15 cellular contexts compared by ENCODE assay signal in genomic region chr9:126783958-126784357, GRCh38. TPM values are rescaled to one million over a fixed set of nuclear protein-coding genes. Genes with fewer than 3 reads are reported as not detected.
A peak's percentile ranks its signal among the peaks of the same experiment; 100 is the strongest.
DNase-seq lines count a peak whose midpoint lies in the region; ATAC-seq and TF ChIP-seq lines count a peak whose summit lies in the region.
"Had no signal": no experiment of that assay in that cellular context is flagged by ENCODE, and none has a peak within 500 bp of the region (broad histone marks: within the 10 kb centered on the region; RNA-seq: fewer than 3 reads in every experiment).

No MANE protein-coding gene starts in this region.

- intact Hi-C loops in left ventricle myocardium superior (cut with micrococcal nuclease) (loop anchor here (5.0 kb wide), 1 partner anchor 77 kb away; no protein-coding TSS in a partner anchor), psoas muscle (cut with DNase I) (no loop called here), spleen (cut with DNase I; ENCODE audit: low total_unique reads) (loop anchor here (2.0 to 10.0 kb wide), 2 partner anchors 79 to 179 kb away; no protein-coding TSS in a partner anchor)

- H3K4ac ChIP-seq in neuronal stem cell (ENCODE audit: low read length): no peak overlapping the region

- no peak overlapping the region for H2BK12ac ChIP-seq in neuronal stem cell (ENCODE audit: low read length)

- CTCF ChIA-PET in activated CD8-positive, alpha-beta memory T cell treated with anti-CD3 and anti-CD28 coated beads, Interleukin-2, amount 10 ng/mL, durations not matched to agents 7 days and 5 days (lab: Charles Lee): interaction anchor here (0.7 to 19.9 kb wide), 4 partner anchors 27 to 77 kb away, joined by 3 to 609 read pairs (median 4); no protein-coding TSS in a partner anchor

- H3K9me2 ChIP-seq in hepatocyte (replicated peaks; ENCODE audit: insufficient read depth): no peaks in the 10 kb centered on the region

- DNase-seq in activated CD8-positive, alpha-beta memory T cell treated with anti-CD3 and anti-CD28 coated beads for 24 hours: peak; percentile 17
- DNase-seq in activated CD8-positive, alpha-beta memory T cell treated with anti-CD3 and anti-CD28 coated beads, Interleukin-2, amount 10 ng/mL, durations not matched to agents 7 days and 5 days: no peak
- peak in 1 of 2 donors; percentile 51 for DNase-seq in cardiac muscle cell (ENCODE audit: low read depth in 1 of 2, low spot score in 1 of 2)
- no peak for DNase-seq in left ventricle myocardium superior
- no peak for DNase-seq in psoas muscle
- no peak for DNase-seq in spleen
- DNase-seq in neuronal stem cell (ENCODE audit: low spot score): no peak
- no peak for DNase-seq in hepatocyte (ENCODE audit: low spot score)
- DNase-seq: CD8-positive, alpha-beta memory T cell; DMS53; GF-D8; GOT3; H9 had no signal

- H4K20me1 ChIP-seq in hepatocyte (ENCODE audit: insufficient read depth, poor library complexity, severe bottlenecking): no peaks in the 10 kb centered on the region
- H4K20me1 ChIP-seq: BLaER1 had no signal

- no peak overlapping the region for H2AK5ac ChIP-seq in neuronal stem cell (ENCODE audit: low read depth, low read length)

- H3K27me3 Mint-ChIP-seq in activated CD8-positive, alpha-beta memory T cell treated with anti-CD3 and anti-CD28 coated beads, Interleukin-2, amount 10 ng/mL, durations not matched to agents 7 days and 5 days: peaks cover 30% of the 10 kb centered on the region

- H4K8ac ChIP-seq in neuronal stem cell (ENCODE audit: low read depth, low read length): no peak overlapping the region

- no peak overlapping the region for H3K4me3 Mint-ChIP-seq in activated CD8-positive, alpha-beta memory T cell treated with anti-CD3 and anti-CD28 coated beads, Interleukin-2, amount 10 ng/mL, durations not matched to agents 7 days and 5 days
- H3K4me3 Mint-ChIP-seq: H9 had no signal

- no peak overlapping the region for H3K14ac ChIP-seq in neuronal stem cell (ENCODE audit: low read length)

- no peaks in the 10 kb centered on the region for H3K79me1 ChIP-seq in neuronal stem cell (ENCODE audit: low read depth, low read length)

- H3K79me2 ChIP-seq in hepatocyte: no peaks in the 10 kb centered on the region

- peaks cover 12% of the 10 kb centered on the region for H3K4me1 Mint-ChIP-seq in activated CD8-positive, alpha-beta memory T cell treated with anti-CD3 and anti-CD28 coated beads, Interleukin-2, amount 10 ng/mL, durations not matched to agents 7 days and 5 days
- H3K4me1 Mint-ChIP-seq: CD8-positive, alpha-beta memory T cell had no signal

- no peaks in the 10 kb centered on the region for H3K36me3 ChIP-seq in cardiac muscle cell
- no peaks in the 10 kb centered on the region for H3K36me3 ChIP-seq in psoas muscle (ENCODE audit: insufficient read depth in 1 of 2, low read depth in 1 of 2)
- no peaks in the 10 kb centered on the region for H3K36me3 ChIP-seq in spleen
- no peaks in the 10 kb centered on the region for H3K36me3 ChIP-seq in neuronal stem cell (replicated peaks in 1 of 2; ENCODE audit: control insufficient read depth in 2 of 2, insufficient read depth in 2 of 2, low read length in 2 of 2)
- no peaks in the 10 kb centered on the region for H3K36me3 ChIP-seq in hepatocyte (replicated peaks; ENCODE audit: insufficient read depth, low read depth)
- H3K36me3 ChIP-seq: BLaER1 had no signal

- peaks cover 9% of the 10 kb centered on the region for H3K27me3 ChIP-seq in cardiac muscle cell
- H3K27me3 ChIP-seq in psoas muscle (ENCODE audit: insufficient read depth in 3 of 3, low read length in 2 of 3): peaks cover 0 to 8% (median 0%) of the 10 kb centered on the region in 3 donors
- peaks cover 0 to 59% (median 6%) of the 10 kb centered on the region in 7 donors for H3K27me3 ChIP-seq in spleen (replicated peaks in 1 of 7)
- H3K27me3 ChIP-seq in neuronal stem cell (ENCODE audit: control insufficient read depth in 3 of 3, insufficient read depth in 3 of 3, low read depth in 1 of 3, low read length in 3 of 3): peaks cover 0 to 47% (median 2%) of the 10 kb centered on the region in 3 experiments
- H3K27me3 ChIP-seq in hepatocyte: peaks cover 9% of the 10 kb centered on the region
- H3K27me3 ChIP-seq: BLaER1 had no signal

- H3K4me2 ChIP-seq in neuronal stem cell (ENCODE audit: insufficient read depth, low read length, poor library complexity, severe bottlenecking) (no peak overlapping the region), hepatocyte (no peak overlapping the region)
- H3K4me2 ChIP-seq: BLaER1 had no signal

- H3K4me1 ChIP-seq in cardiac muscle cell (ENCODE audit: low read depth) (peaks cover 20% of the 10 kb centered on the region), psoas muscle (peaks cover 32% of the 10 kb centered on the region), spleen (peaks cover 0 to 8% (median 5%) of the 10 kb centered on the region in 6 donors), neuronal stem cell (ENCODE audit: control insufficient read depth in 2 of 2, insufficient read depth in 1 of 2, low read depth in 1 of 2, low read length in 2 of 2) (no peaks in the 10 kb centered on the region), hepatocyte (ENCODE audit: insufficient read depth) (peaks cover 3% of the 10 kb centered on the region)

- H3K9me3 Mint-ChIP-seq in activated CD8-positive, alpha-beta memory T cell treated with anti-CD3 and anti-CD28 coated beads, Interleukin-2, amount 10 ng/mL, durations not matched to agents 7 days and 5 days (ENCODE audit: low read depth): no peaks in the 10 kb centered on the region
- H3K9me3 Mint-ChIP-seq: CD8-positive, alpha-beta memory T cell; H9 had no signal

- H3K9me3 ChIP-seq in cardiac muscle cell (ENCODE audit: low read depth) (no peaks in the 10 kb centered on the region), psoas muscle (no peaks in the 10 kb centered on the region), spleen (no peaks in the 10 kb centered on the region), neuronal stem cell (replicated peaks in 1 of 2; ENCODE audit: control insufficient read depth in 2 of 2, insufficient read depth in 1 of 2, low read depth in 1 of 2, low read length in 2 of 2) (no peaks in the 10 kb centered on the region), hepatocyte (ENCODE audit: low read depth) (no peaks in the 10 kb centered on the region)

- no peak overlapping the region for H3K27ac Mint-ChIP-seq in activated CD8-positive, alpha-beta memory T cell treated with anti-CD3 and anti-CD28 coated beads, Interleukin-2, amount 10 ng/mL, durations not matched to agents 7 days and 5 days
- H3K27ac Mint-ChIP-seq: CD8-positive, alpha-beta memory T cell; H9 had no signal

- 16 to 26% (median 23%) methylated on average over 1 of the region's 1 CpG for WGBS in psoas muscle, 3 donors
- 48 to 86% (median 76%) methylated on average over 1 of the region's 1 CpG for WGBS in spleen, 5 donors
- WGBS in neuronal stem cell (ENCODE audit: extremely low coverage in 2 of 2, insufficient read length in 2 of 2, insufficient replicate concordance in 1 of 2), 2 donors: no CpG with 5 or more reads among the region's 1 CpG
- WGBS in hepatocyte (ENCODE audit: low lambda C conversion rate, missing lambda C conversion rate): 61% methylated on average over 1 of the region's 1 CpG

- no peak overlapping the region for H4K91ac ChIP-seq in neuronal stem cell (ENCODE audit: low read depth, low read length, poor library complexity)

- no peak overlapping the region for H3K18ac ChIP-seq in neuronal stem cell (ENCODE audit: low read length)

- no peak overlapping the region for H2BK15ac ChIP-seq in neuronal stem cell (ENCODE audit: low read length)

- ATAC-seq in activated CD8-positive, alpha-beta memory T cell treated with anti-CD3 and anti-CD28 coated beads, Interleukin-2, amount 10 ng/mL, durations not matched to agents 7 days and 5 days: no peak
- ATAC-seq in left ventricle myocardium superior (peak; percentile 86), psoas muscle (peak; percentile 54 to 69 (median 66))

- H3K36me3 Mint-ChIP-seq in activated CD8-positive, alpha-beta memory T cell treated with anti-CD3 and anti-CD28 coated beads, Interleukin-2, amount 10 ng/mL, durations not matched to agents 7 days and 5 days: no peaks in the 10 kb centered on the region
- H3K36me3 Mint-ChIP-seq: CD8-positive, alpha-beta memory T cell had no signal

- H2BK5ac ChIP-seq in neuronal stem cell (ENCODE audit: low read length): no peak overlapping the region

- H3K27ac ChIP-seq in cardiac muscle cell: peak overlapping the region; percentile 63
- H3K27ac ChIP-seq in psoas muscle: peak overlapping the region; percentile 65
- no peak overlapping the region for H3K27ac ChIP-seq in spleen
- H3K27ac ChIP-seq in neuronal stem cell (replicated peaks; ENCODE audit: low read length): no peak overlapping the region
- H3K27ac ChIP-seq in hepatocyte: no peak overlapping the region
- H3K27ac ChIP-seq: 22Rv1, BLaER1 had no signal

- H3K9ac ChIP-seq in neuronal stem cell (ENCODE audit: low read depth, low read length, poor library complexity): no peak overlapping the region
- H3K9ac ChIP-seq: BLaER1 had no signal

- H3K23ac ChIP-seq in neuronal stem cell (ENCODE audit: low read depth, low read length, poor library complexity): no peak overlapping the region

- H2AFZ ChIP-seq in neuronal stem cell (ENCODE audit: low read length): no peak overlapping the region
- no peak overlapping the region for H2AFZ ChIP-seq in hepatocyte

- TF ChIP-seq POLR2A in spleen (IDR thresholded peaks at IDR 0.05): no peak

- TF ChIP-seq CTCF in cardiac muscle cell (IDR thresholded peaks at IDR 0.05; ENCODE audit: low read depth, low read length) (no peak), psoas muscle (IDR thresholded peaks at IDR 0.05) (no peak), spleen (IDR thresholded peaks at IDR 0.05 in 8 of 11, conservative IDR thresholded peaks at IDR 0.05 in 3 of 11) (no peak), hepatocyte (IDR thresholded peaks at IDR 0.05; ENCODE audit: poor library complexity) (no peak)

- H3K4me3 ChIP-seq in cardiac muscle cell (no peak overlapping the region), psoas muscle (no peak overlapping the region), spleen (no peak overlapping the region), neuronal stem cell (ENCODE audit: low read length in 2 of 2) (no peak overlapping the region), hepatocyte (no peak overlapping the region)
- H3K4me3 ChIP-seq: BLaER1 had no signal

- H2BK120ac ChIP-seq in neuronal stem cell (ENCODE audit: low read depth, low read length): no peak overlapping the region

RNA-seq across cellular contexts. Expression of gene ZBTB43, which starts 20.9 kb away (rescaled TPM):
- 10 to 100 TPM; 25.2 to 28.9 TPM for total RNA-seq in activated CD8-positive, alpha-beta memory T cell treated with anti-CD3 and anti-CD28 coated beads, Interleukin-2, amount 10 ng/mL, durations not matched to agents 7 days and 5 days
- total RNA-seq in cardiac muscle cell (12.5 and 18.6 TPM in 2 replicates), left ventricle myocardium superior (36.6 TPM), psoas muscle (10 to 100 TPM; 26.5 to 98.3 (median 76.6) TPM), spleen (10 to 100 TPM; 10.3 to 19.2 (median 16.0) TPM), hepatocyte (13.7 and 16.4 TPM in 2 replicates)
- polyA plus RNA-seq in cardiac muscle cell (17.6 and 38.3 TPM in 2 replicates), psoas muscle (10 to 100 TPM; 19.5 to 48.2 (median 30.5) TPM), spleen (1 to 10 TPM; 1.4 to 2.5 (median 2.3) TPM), hepatocyte (11.1 and 14.9 TPM in 2 replicates)
- polyA plus RNA-seq in neuronal stem cell (2013, experiment 1 of 2): 7.0 TPM
- polyA plus RNA-seq in neuronal stem cell (2013, experiment 2 of 2): 7.9 TPM

Comparison
In these comparisons a context has a peak if more than half of its experiments do, and no peak if none do; other contexts are left out.
1. H3K27ac ChIP-seq: peak in cardiac muscle cell (single experiment) and psoas muscle (single experiment); none in spleen (0 of 8), neuronal stem cell (single experiment) and hepatocyte (single experiment).
2. intact Hi-C loops: an anchor here in left ventricle myocardium superior (5.0 kb wide) and spleen (2.0 to 10.0 kb wide); none called in psoas muscle.